Comparison of ENCODE assay signal across 9 cellular contexts in the genomic region with DNA sequence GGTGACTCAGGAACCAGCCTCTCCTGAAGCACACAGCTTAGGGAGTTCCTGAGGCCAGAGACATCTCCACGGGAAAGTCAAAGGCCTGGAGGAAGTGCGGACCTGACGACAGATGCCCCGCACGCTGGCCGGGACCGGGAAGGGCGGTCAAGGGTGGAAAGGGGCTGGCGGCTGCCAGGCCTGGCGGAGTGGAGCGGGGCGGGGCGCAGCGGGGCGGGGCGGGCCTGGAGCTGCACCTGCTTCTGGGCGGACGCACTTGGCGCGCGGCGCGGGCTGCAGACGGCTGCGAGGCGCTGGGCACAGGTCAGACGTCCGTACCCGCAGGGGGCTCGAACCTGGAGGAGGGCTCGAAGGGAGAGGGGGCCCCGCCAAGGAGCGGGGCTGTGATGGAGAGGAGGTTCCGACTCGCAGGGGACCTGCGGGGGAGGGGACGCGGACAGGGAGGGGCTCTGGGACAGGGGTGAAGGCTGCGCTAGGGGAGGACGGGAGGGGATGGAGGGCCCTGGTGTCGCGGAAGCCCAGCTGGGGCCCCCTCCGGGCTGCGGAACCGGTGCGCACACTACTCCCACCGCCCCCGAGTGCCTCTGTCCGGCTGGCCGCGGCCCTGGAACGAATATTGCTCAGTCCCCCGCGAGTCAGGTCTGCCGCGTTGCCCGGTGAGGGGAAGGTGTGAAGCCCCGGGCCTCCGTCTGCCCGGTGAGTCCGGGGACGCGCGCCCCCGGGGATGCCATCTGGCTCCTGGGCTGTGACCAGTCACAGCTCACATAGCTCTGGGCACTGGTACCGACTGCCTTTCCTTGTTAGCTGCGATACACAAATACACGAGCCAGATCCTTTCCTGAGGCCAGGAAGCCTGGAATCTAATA. TPM values are rescaled to one million over a fixed set of nuclear protein-coding genes. Genes with fewer than 3 reads are reported as not detected.
A peak's percentile ranks its signal among the peaks of the same experiment; 100 is the strongest.
DNase-seq lines count a peak whose midpoint lies in the region; ATAC-seq and TF ChIP-seq lines count a peak whose summit lies in the region.
"Had no signal": no experiment of that assay in that cellular context is flagged by ENCODE, and none has a peak within 500 bp of the region (broad histone marks: within the 10 kb centered on the region; RNA-seq: fewer than 3 reads in every experiment).

A gene (plus strand): TSS at position 253 of the 866 bp plus-strand sequence. CDS start 36,635 bp downstream, outside the sequence.

- peaks cover 28% of the 10 kb centered on the region for H3K4me1 Mint-ChIP-seq in activated T-helper 2 cell treated with anti-CD3 and anti-CD28 coated beads, Interferon-gamma antibody, Interleukin-2, Interleukin-4, amounts not matched to agents 10 μg/mL and 5 μg/mL and 100 μg/mL, durations not matched to agents 14 hours and 24 hours and 36 hours (ENCODE audit: low read depth)

- no peak for TF ChIP-seq POLR2A in erythroblast (IDR thresholded peaks at IDR 0.05; ENCODE audit: low read length)

- H3K9me3 Mint-ChIP-seq in activated T-helper 2 cell treated with anti-CD3 and anti-CD28 coated beads, Interferon-gamma antibody, Interleukin-2, Interleukin-4, amounts not matched to agents 10 μg/mL and 5 μg/mL and 100 μg/mL, durations not matched to agents 14 hours and 24 hours and 36 hours = no peaks in the 10 kb centered on the region

- no peaks in the 10 kb centered on the region for H3K36me3 Mint-ChIP-seq in activated T-helper 2 cell treated with anti-CD3 and anti-CD28 coated beads, Interferon-gamma antibody, Interleukin-2, Interleukin-4, amounts not matched to agents 10 μg/mL and 5 μg/mL and 100 μg/mL, durations not matched to agents 14 hours and 24 hours and 36 hours (ENCODE audit: low read depth)

- no peak within 1 kb of the TSS for H3K27ac Mint-ChIP-seq in activated T-helper 2 cell treated with anti-CD3 and anti-CD28 coated beads, Interferon-gamma antibody, Interleukin-2, Interleukin-4, amounts not matched to agents 10 μg/mL and 5 μg/mL and 100 μg/mL, durations not matched to agents 14 hours and 24 hours and 36 hours

- ATAC-seq in HG03342 (IDR thresholded peaks at IDR 0.05; ENCODE audit: unreplicated experiment) (no peak), GM21528 (IDR thresholded peaks at IDR 0.05; ENCODE audit: low FRiP score, unreplicated experiment) (no peak)

- peaks cover 39% of the 10 kb centered on the region for H3K27me3 Mint-ChIP-seq in activated T-helper 2 cell treated with anti-CD3 and anti-CD28 coated beads, Interferon-gamma antibody, Interleukin-2, Interleukin-4, amounts not matched to agents 10 μg/mL and 5 μg/mL and 100 μg/mL, durations not matched to agents 14 hours and 24 hours and 36 hours (ENCODE audit: low read depth)

- H3K4me3 Mint-ChIP-seq in activated T-helper 2 cell treated with anti-CD3 and anti-CD28 coated beads, Interferon-gamma antibody, Interleukin-2, Interleukin-4, amounts not matched to agents 10 μg/mL and 5 μg/mL and 100 μg/mL, durations not matched to agents 14 hours and 24 hours and 36 hours (ENCODE audit: low read depth) = peak within 1 kb of the TSS; percentile 68

- intact Hi-C loops in activated T-helper 2 cell treated with anti-CD3 and anti-CD28 coated beads, Interferon-gamma antibody, Interleukin-2, Interleukin-4, amounts not matched to agents 10 μg/mL and 5 μg/mL and 100 μg/mL, durations not matched to agents 14 hours and 24 hours and 36 hours (cut with micrococcal nuclease) = no loop called here

- DNase-seq in NCI-H2081 (lab: John Stamatoyannopoulos, UW) (peak; percentile 64 to 77), NCI-H2081 treated with DMSO at 0.1 percent for 48 hours (lab: John Stamatoyannopoulos, UW) (no peak), iPS-NIHi7 (ENCODE audit: extremely low spot score) (peak; percentile 51), erythroblast (lab: John Stamatoyannopoulos, UW) (no peak)
- no peak for DNase-seq in activated T-helper 2 cell treated with anti-CD3 and anti-CD28 coated beads, Interferon-gamma antibody, Interleukin-2, Interleukin-4, amounts not matched to agents 10 μg/mL and 5 μg/mL and 100 μg/mL, durations not matched to agents 14 hours and 24 hours and 36 hours (ENCODE audit: low spot score)
- DNase-seq in stimulated activated CD4-positive, alpha-beta T cell treated with anti-CD3 and anti-CD28 coated beads, Interleukin-4, amount 100 ng/mL, for 4 hours = peak; percentile 15 to 45

RNA-seq across cellular contexts. Expression of the gene that starts here (rescaled TPM):
- 0.27 and 0.39 TPM in 2 replicates for total RNA-seq in activated T-helper 2 cell treated with anti-CD3 and anti-CD28 coated beads, Interferon-gamma antibody, Interleukin-2, Interleukin-4, amounts not matched to agents 10 μg/mL and 5 μg/mL and 100 μg/mL, durations not matched to agents 14 hours and 24 hours and 36 hours
- total RNA-seq: fibroblast of villous mesenchyme had no signal

Comparison
In these comparisons a context has a peak if more than half of its experiments do, and no peak if none do; other contexts are left out.
1. DNase-seq: peak in NCI-H2081 (2 of 2), iPS-NIHi7 (single experiment) and stimulated activated CD4-positive, alpha-beta T cell treated with anti-CD3 and anti-CD28 coated beads, Interleukin-4, amount 100 ng/mL, for 4 hours (2 of 2); none in NCI-H2081 treated with DMSO at 0.1 percent for 48 hours (single experiment), activated T-helper 2 cell treated with anti-CD3 and anti-CD28 coated beads, Interferon-gamma antibody, Interleukin-2, Interleukin-4, amounts not matched to agents 10 μg/mL and 5 μg/mL and 100 μg/mL, durations not matched to agents 14 hours and 24 hours and 36 hours (single experiment) and erythroblast (0 of 2).